In the genomic region with DNA sequence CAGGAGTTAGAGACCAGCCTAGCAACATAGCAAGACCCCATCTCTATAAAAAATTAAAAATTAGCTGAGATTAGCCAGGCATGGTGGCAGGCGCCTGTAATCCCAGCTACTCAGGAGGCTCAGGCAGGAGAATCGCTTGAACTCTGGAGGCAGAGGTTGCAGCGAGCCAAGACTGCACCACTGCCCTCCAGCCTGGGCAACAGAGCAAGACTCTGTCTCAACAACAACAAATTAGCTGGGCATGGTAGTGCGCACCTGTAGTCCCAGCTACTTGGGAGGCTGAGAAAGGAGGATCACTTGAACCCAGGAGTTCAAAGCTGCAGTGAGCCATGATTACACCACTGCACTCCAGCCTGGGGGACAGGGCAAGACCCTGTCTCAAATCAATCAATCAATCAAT, we compare ENCODE assay signal across 5 cellular contexts. TPM values are rescaled to one million over a fixed set of nuclear protein-coding genes. Genes with fewer than 3 reads are reported as not detected.
DNase-seq lines count a peak whose midpoint lies in the region; ATAC-seq and TF ChIP-seq lines count a peak whose summit lies in the region.
"Not testable (repeated sequence)": the region's sequence is repeated elsewhere in the genome, so short reads cannot be mapped to it uniquely, and the experiment has no call there.

No MANE protein-coding gene starts in this region.

- H3K27ac Mint-ChIP-seq in T-helper 17 cell, result peak overlapping the region; percentile 67
- not testable (repeated sequence) for H3K27ac Mint-ChIP-seq in WTC11; chondrocyte (ENCODE audit: unreplicated experiment)

- POLR2A ChIA-PET in HEK293 (lab: Yijun Ruan, JAX); WTC11 (lab: Charles Lee): not testable (repeated sequence)

- not testable (repeated sequence) for ATAC-seq in T-helper 17 cell, WTC11

- peaks cover 47% of the 10 kb centered on the region for H3K79me2 ChIP-seq in KMS-11 (ENCODE audit: insufficient read depth, low read depth)

- not testable (repeated sequence) for H3K9me3 ChIP-seq in HEK293 (ENCODE audit: control insufficient read depth, insufficient read depth, low read depth, low read length); T-helper 17 cell (ENCODE audit: control insufficient read depth, low read length, poor library complexity, severe bottlenecking)

- not testable (repeated sequence) for H2AFZ ChIP-seq in KMS-11 (ENCODE audit: low read depth)

- H3K4me1 Mint-ChIP-seq in T-helper 17 cell; chondrocyte (ENCODE audit: low read depth): not testable (repeated sequence)
- peaks cover 25% of the 10 kb centered on the region for H3K4me1 Mint-ChIP-seq in WTC11

- not testable (repeated sequence) for TF ChIP-seq CTCF in HEK293 (tag by site-specific recombination; IDR thresholded peaks at IDR 0.05); KMS-11 (conservative IDR thresholded peaks at IDR 0.05; ENCODE audit: low read depth, low read length); WTC11 (IDR thresholded peaks at IDR 0.05); chondrocyte (IDR thresholded peaks at IDR 0.05)

- DNase-seq in T-helper 17 cell; WTC11 (ENCODE audit: low spot score): not testable (repeated sequence)
- DNase-seq in chondrocyte (ENCODE audit: low spot score), result peak; percentile 26

- H3K27me3 Mint-ChIP-seq in T-helper 17 cell; WTC11 (ENCODE audit: low read depth); chondrocyte (ENCODE audit: low read depth): not testable (repeated sequence)

- not testable (repeated sequence) for H3K4me2 ChIP-seq in KMS-11

- H3K36me3 Mint-ChIP-seq in T-helper 17 cell (ENCODE audit: low read depth); chondrocyte (ENCODE audit: low read depth): not testable (repeated sequence)
- H3K36me3 Mint-ChIP-seq in WTC11, result peaks cover 22% of the 10 kb centered on the region

- H3K4me3 ChIP-seq in HEK293 (ENCODE audit: low read depth, low read length); KMS-11 (IDR thresholded peaks at IDR 0.05; ENCODE audit: insufficient read depth, low read depth, low read length): not testable (repeated sequence)

- H3K27ac ChIP-seq in HEK293 (ENCODE audit: extremely low read depth, low read depth, low read length), result not testable (repeated sequence)
- H3K27ac ChIP-seq in KMS-11, result peak overlapping the region; percentile 98

- H3K36me3 ChIP-seq in HEK293 (ENCODE audit: control insufficient read depth in 2 of 2, insufficient read depth in 1 of 2, low read length in 2 of 2), result peaks cover 43 to 62% of the 10 kb centered on the region in 2 experiments
- not testable (repeated sequence) for H3K36me3 ChIP-seq in KMS-11 (ENCODE audit: insufficient read depth)

- not testable (repeated sequence) for H3K4me1 ChIP-seq in HEK293 (ENCODE audit: control insufficient read depth, insufficient read depth, low read length)
- peaks cover 93% of the 10 kb centered on the region for H3K4me1 ChIP-seq in KMS-11 (ENCODE audit: low read depth, poor library complexity, severe bottlenecking)

- CTCF ChIA-PET in HEK293 (lab: Yijun Ruan, JAX) (interaction anchor here (0.6 kb wide), 3 partner anchors 20 to 457 kb away, joined by 3 read pairs; partner anchors contain the start of gene ZBTB8OS), WTC11 (lab: Charles Lee) (interaction anchor here (0.8 kb wide), 1 partner anchor 110 kb away, joined by 3 read pairs; no protein-coding TSS in a partner anchor)

- not testable (repeated sequence) for H3K4me3 Mint-ChIP-seq in T-helper 17 cell; WTC11; chondrocyte (ENCODE audit: unreplicated experiment)

- not testable (repeated sequence) for H4K20me1 ChIP-seq in KMS-11 (ENCODE audit: insufficient read depth)

- H3K27me3 ChIP-seq in KMS-11 (ENCODE audit: insufficient read depth, low read depth), result not testable (repeated sequence)

- H3K9me3 Mint-ChIP-seq in WTC11; chondrocyte (ENCODE audit: low read depth): not testable (repeated sequence)

- H3K9ac ChIP-seq in KMS-11, result not testable (repeated sequence)

TF ChIP-seq in HEK293, 187 proteins besides CTCF, POLR2A, EP300 and RAD21:
- TF ChIP-seq ZNF121 (tag by site-specific recombination; IDR thresholded peaks at IDR 0.05), result peak; percentile 82

TF ChIP-seq in WTC11, 78 proteins besides CTCF, POLR2A, EP300 and RAD21:
- TF ChIP-seq ZNF121 (CRISPR knock-in tag; IDR thresholded peaks at IDR 0.05), result peak; percentile 78

RNA-seq across cellular contexts. Expression of gene ZBTB8OS, which starts 20.2 kb away (rescaled TPM):
- total RNA-seq in T-helper 17 cell (10 to 100 TPM; 40.5 to 41.9 TPM), WTC11 (2021) (56.7 to 60.5 TPM (median 59.0 TPM) in 3 replicates), chondrocyte (30.0 to 41.1 TPM (median 36.7 TPM) in 3 replicates)

RNA-seq across cellular contexts. Expression of gene RBBP4, which starts 20.8 kb away (rescaled TPM):
- total RNA-seq in T-helper 17 cell (100 to 1,000 TPM; 130 to 152 TPM), WTC11 (2021) (331 to 339 TPM (median 333 TPM) in 3 replicates), chondrocyte (155 to 194 TPM (median 156 TPM) in 3 replicates)
